Comparison of ENCODE assay signal across 3 cellular contexts in the genomic region with DNA sequence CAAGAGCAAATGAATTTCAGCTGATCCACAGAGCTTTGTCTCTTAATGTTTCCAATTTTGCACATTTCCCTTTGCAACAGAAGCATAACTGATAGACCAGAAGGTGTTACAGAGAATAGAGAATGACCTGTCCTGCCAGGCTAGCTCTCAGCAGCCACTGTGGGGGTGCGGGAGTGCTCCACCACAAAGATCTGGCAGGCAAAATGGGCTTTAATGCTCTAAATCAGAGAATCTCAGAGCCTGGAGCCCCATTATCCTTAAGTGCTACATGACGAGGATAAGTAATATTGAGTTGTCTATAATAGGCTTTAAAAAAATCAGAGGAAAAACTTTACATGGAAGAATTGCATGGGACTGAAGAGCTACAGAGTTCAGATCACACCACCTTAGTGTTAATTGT.
"Had no signal": no experiment of that assay in that cellular context is flagged by ENCODE, and none has a peak within 500 bp of the region (broad histone marks: within the 10 kb centered on the region; RNA-seq: fewer than 3 reads in every experiment).

No MANE protein-coding gene starts in this region.

- H3K4me3 ChIP-seq: GM12878 had no signal

- DNase-seq: GDM1, GF-D8 had no signal

- ATAC-seq: GM12878 had no signal
